Comparison of ENCODE assay signal across 17 cellular contexts in the genomic region with DNA sequence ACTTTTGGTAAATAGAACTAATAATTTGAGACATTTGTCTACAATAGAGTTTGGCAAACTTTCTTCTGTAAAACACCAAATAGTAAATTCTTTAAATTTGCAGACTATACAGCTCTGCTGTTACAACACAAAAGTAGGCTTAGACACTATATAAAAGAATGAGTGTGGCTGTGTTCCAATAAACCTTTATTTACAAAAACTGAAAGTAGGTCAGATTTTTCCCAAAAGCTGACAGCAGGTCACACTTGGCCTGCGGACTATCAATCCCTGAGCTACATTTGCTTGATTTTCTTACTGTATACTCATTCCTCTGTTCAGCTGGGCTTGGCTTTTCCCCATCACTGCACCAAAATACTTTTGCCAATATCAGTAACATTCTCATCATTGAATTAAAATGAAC.
A peak's percentile ranks its signal among the peaks of the same experiment; 100 is the strongest.
DNase-seq lines count a peak whose midpoint lies in the region; ATAC-seq, FAIRE-seq and TF ChIP-seq lines count a peak whose summit lies in the region.
"Had no signal": no experiment of that assay in that cellular context is flagged by ENCODE, and none has a peak within 500 bp of the region (broad histone marks: within the 10 kb centered on the region; RNA-seq: fewer than 3 reads in every experiment).

No MANE protein-coding gene starts in this region.

- H3K9me3 ChIP-seq in PC-3 (ENCODE audit: low read length): no peaks in the 10 kb centered on the region
- H3K9me3 ChIP-seq in kidney (ENCODE audit: control insufficient read depth in 1 of 2, low read length in 2 of 2): peaks cover 0 to 15% of the 10 kb centered on the region in 2 donors
- H3K9me3 ChIP-seq in A673 (ENCODE audit: low read depth, low read length, poor library complexity, severe bottlenecking): peaks cover 14% of the 10 kb centered on the region
- H3K9me3 ChIP-seq: HAP-1 had no signal

- H3K27me3 ChIP-seq in PC-3 (ENCODE audit: low read length) (no peaks in the 10 kb centered on the region), A673 (replicated peaks; ENCODE audit: insufficient read depth, low read depth, low read length, poor library complexity) (no peaks in the 10 kb centered on the region)

- peaks cover 18% of the 10 kb centered on the region for H3K4me1 ChIP-seq in PC-3 (ENCODE audit: insufficient read depth, low read length)
- peaks cover 5 to 8% of the 10 kb centered on the region in 2 donors for H3K4me1 ChIP-seq in kidney (ENCODE audit: control insufficient read depth in 1 of 2, insufficient read depth in 1 of 2, low read depth in 1 of 2, low read length in 2 of 2)
- H3K4me1 ChIP-seq in A673 (ENCODE audit: insufficient read depth, low read length, poor library complexity, severe bottlenecking): no peaks in the 10 kb centered on the region
- H3K4me1 ChIP-seq: Caco-2, HAP-1 had no signal

- no peaks in the 10 kb centered on the region for H3K79me2 ChIP-seq in PC-3 (ENCODE audit: low read length)

- peak overlapping the region; percentile 33; the same call in 1 of the 2 replicates for H3K27ac ChIP-seq in PC-3 (ENCODE audit: low read length)
- H3K27ac ChIP-seq in kidney (ENCODE audit: low read depth in 2 of 2, low read length in 2 of 2): peak overlapping the region; percentile 1 to 34
- H3K27ac ChIP-seq in A673 (ENCODE audit: low read depth, low read length, poor library complexity, severe bottlenecking): no peak overlapping the region
- H3K27ac ChIP-seq: C4-2B, GM23248, HL-60 had no signal

- DNase-seq in G401 (ENCODE audit: low spot score) (peak; percentile 54), PC-3 (no peak), kidney (no peak), kidney tubule cell (ENCODE audit: low spot score) (no peak), A673 (ENCODE audit: low spot score) (no peak)
- DNase-seq: AML-193; Caco-2; CD4-positive, alpha-beta T cell; GDM1; GM23248; IMR-90 had no signal

- no peaks in the 10 kb centered on the region for H4K20me1 ChIP-seq in PC-3 (ENCODE audit: low read length)

- ATAC-seq in PC-3 (no peak), GM18907 (IDR thresholded peaks at IDR 0.05; ENCODE audit: unreplicated experiment) (no peak)
- ATAC-seq: K562 had no signal

- no peaks in the 10 kb centered on the region for H3K9me2 ChIP-seq in PC-3 (replicated peaks; ENCODE audit: low read length)

- H2AFZ ChIP-seq in PC-3 (ENCODE audit: low read length): no peak overlapping the region
- H2AFZ ChIP-seq: GM23248 had no signal

- 0 out of 2 replicates have a peak overlapping the region, but pooled peaks have one; percentile 40 for H3K4me2 ChIP-seq in PC-3 (ENCODE audit: low read length)

- CTCF ChIA-PET in PC-3 (lab: Charles Lee): no interaction called here
- CTCF ChIA-PET in A673 (lab: Charles Lee): no interaction called here

- no peak overlapping the region for H3K9ac ChIP-seq in PC-3 (ENCODE audit: low read length)
- no peak overlapping the region for H3K9ac ChIP-seq in kidney (ENCODE audit: low read length in 2 of 2)
- H3K9ac ChIP-seq: GM23248 had no signal

- in situ Hi-C loops in G401 (cut with HindIII; ENCODE audit: low sequenced_read_pairs): no loop called here

- no peak for TF ChIP-seq CTCF in PC-3 (conservative IDR thresholded peaks at IDR 0.05; ENCODE audit: low read depth, low read length)
- no peak for TF ChIP-seq CTCF in kidney (IDR thresholded peaks at IDR 0.05; ENCODE audit: borderline replicate concordance, extremely low read depth, insufficient read depth)
- TF ChIP-seq CTCF in A673 (conservative IDR thresholded peaks at IDR 0.05; ENCODE audit: low read depth, low read length): no peak

- POLR2A ChIA-PET in PC-3 (lab: Charles Lee; ENCODE audit: unreplicated experiment): no interaction called here
- POLR2A ChIA-PET in A673 (lab: Charles Lee; ENCODE audit: low non-redundant PET): no interaction called here

- no TSS peak for BruUV-seq in PC-3 (replicated peaks; lab: Mats Ljungman, UMichigan)
- BruUV-seq in A673 (replicated peaks; lab: Mats Ljungman, UMichigan): no TSS peak

- intact Hi-C loops in PC-3 (cut with micrococcal nuclease) (no loop called here), kidney (cut with DNase I) (no loop called here), A673 (cut with micrococcal nuclease; ENCODE audit: unreplicated experiment) (no loop called here)

- no peak for FAIRE-seq in kidney (lab: Jason Lieb, UNC)
- FAIRE-seq: D721Med, K562 had no signal

- H3K4me3 ChIP-seq in PC-3 (ENCODE audit: low read length): no peak overlapping the region
- H3K4me3 ChIP-seq in kidney (ENCODE audit: low read length in 2 of 2): no peak overlapping the region
- no peak overlapping the region for H3K4me3 ChIP-seq in A673 (ENCODE audit: low read depth, low read length, poor library complexity, severe bottlenecking)
- H3K4me3 ChIP-seq: GM23248, HAP-1, K562 had no signal

- H3K36me3 ChIP-seq in PC-3 (ENCODE audit: low read depth, low read length) (0 out of 2 replicates have a peak, but pooled peaks cover 2% of the 10 kb centered on the region), kidney (ENCODE audit: control insufficient read depth in 1 of 2, insufficient read depth in 2 of 2, low read length in 2 of 2) (no peaks in the 10 kb centered on the region), A673 (ENCODE audit: insufficient read depth, low read length, poor library complexity, severe bottlenecking) (no peaks in the 10 kb centered on the region)
- H3K36me3 ChIP-seq: HAP-1 had no signal

- no peaks in the 10 kb centered on the region for H3F3A ChIP-seq in PC-3 (ENCODE audit: low read length, unreplicated experiment)
